In genomic region chr5:112823181-112823580, GRCh38 we compare ENCODE assay signal across 15 cellular contexts. TPM values are rescaled to one million over a fixed set of nuclear protein-coding genes. Genes with fewer than 3 reads are reported as not detected.
DNase-seq lines count a peak whose midpoint lies in the region; TF ChIP-seq lines count a peak whose summit lies in the region.
"Had no signal": no experiment of that assay in that cellular context is flagged by ENCODE, and none has a peak within 500 bp of the region (broad histone marks: within the 10 kb centered on the region; RNA-seq: fewer than 3 reads in every experiment).

No MANE protein-coding gene starts in this region.

- no peak overlapping the region for H4K8ac ChIP-seq in trophoblast cell (ENCODE audit: low read depth, low read length)

- no peak overlapping the region for H3K4me3 ChIP-seq in dorsolateral prefrontal cortex
- no peak overlapping the region for H3K4me3 ChIP-seq in trophoblast cell (ENCODE audit: low read depth, low read length)
- H3K4me3 ChIP-seq in mammary epithelial cell (replicated peaks in 1 of 3; ENCODE audit: insufficient read depth in 1 of 3, low read depth in 2 of 3, low read length in 3 of 3) = no peak overlapping the region
- H3K4me3 ChIP-seq: MG63 had no signal

- H4K91ac ChIP-seq in trophoblast cell (ENCODE audit: low read depth, low read length) = no peak overlapping the region

- in situ Hi-C loops in mammary epithelial cell (cut with MboI; ENCODE audit: low sequenced_read_pairs in 2 of 2) = no loop called here

- no peak overlapping the region for H3K18ac ChIP-seq in trophoblast cell (ENCODE audit: low read length)

- peak overlapping the region in 4 of 7 donors; percentile 22 to 62 (median 35) for H3K27ac Mint-ChIP-seq in CD14-positive monocyte
- peak overlapping the region; percentile 3; the same call in 1 of the 2 replicates for H3K27ac Mint-ChIP-seq in HFFc6

- no peak overlapping the region for H3K4ac ChIP-seq in trophoblast cell (ENCODE audit: low read depth, low read length)

- H2BK5ac ChIP-seq in trophoblast cell (ENCODE audit: low read depth, low read length, poor library complexity) = peak overlapping the region; percentile 49

- peak overlapping the region; percentile 72 for H2BK120ac ChIP-seq in trophoblast cell (ENCODE audit: insufficient read depth, low read length, poor library complexity)

- TF ChIP-seq CTCF in CD14-positive monocyte (IDR thresholded peaks at IDR 0.05) = no peak
- no peak for TF ChIP-seq CTCF in HFFc6 (IDR thresholded peaks at IDR 0.05)
- no peak for TF ChIP-seq CTCF in dorsolateral prefrontal cortex (IDR thresholded peaks at IDR 0.05 in 54 of 56, conservative IDR thresholded peaks at IDR 0.05 in 2 of 56; ENCODE audit: low read depth in 1 of 56, partially characterized antibody in 56 of 56)
- no peak for TF ChIP-seq CTCF in mammary epithelial cell (conservative IDR thresholded peaks at IDR 0.05 in 1 of 2, IDR thresholded peaks at IDR 0.05 in 1 of 2; ENCODE audit: extremely low read depth in 1 of 2, insufficient read depth in 1 of 2, low read depth in 1 of 2, low read length in 2 of 2)

- peak overlapping the region; percentile 54 for H2AK5ac ChIP-seq in trophoblast cell (ENCODE audit: low read length)

- H2AFZ ChIP-seq in trophoblast cell (ENCODE audit: insufficient read depth, low read length, poor library complexity) (no peak overlapping the region), mammary epithelial cell (ENCODE audit: low read depth, low read length) (no peak overlapping the region)

- H3K36me3 ChIP-seq in trophoblast cell (ENCODE audit: control insufficient read depth in 1 of 2, insufficient read depth in 2 of 2, low read length in 2 of 2) (peaks cover 5 to 9% of the 10 kb centered on the region in 2 experiments), mammary epithelial cell (ENCODE audit: insufficient read depth, low read length) (peaks cover 9% of the 10 kb centered on the region)

- H3K27ac ChIP-seq in dorsolateral prefrontal cortex = peak overlapping the region in 41 of 59 donors; percentile 2 to 78 (median 48)
- no peak overlapping the region for H3K27ac ChIP-seq in trophoblast cell (ENCODE audit: low read depth, low read length)
- no peak overlapping the region for H3K27ac ChIP-seq in mammary epithelial cell (ENCODE audit: insufficient read depth, low read depth, low read length)
- H3K27ac ChIP-seq: KMS-11 had no signal

- H2BK12ac ChIP-seq in trophoblast cell (ENCODE audit: low read length) = peak overlapping the region; percentile 49

- H3K14ac ChIP-seq in trophoblast cell (ENCODE audit: low read length) = peak overlapping the region; percentile 51

- WGBS in trophoblast cell (ENCODE audit: extremely low coverage, insufficient coverage, insufficient read length) = no CpG with 5 or more reads among the region's 2 CpGs
- 100% methylated on average over 2 of the region's 2 CpGs for WGBS in mammary epithelial cell (ENCODE audit: low coverage, missing lambda C conversion rate)

- H3K79me2 ChIP-seq in trophoblast cell (ENCODE audit: control insufficient read depth, insufficient read depth, low read length, poor library complexity) (peaks cover 2% of the 10 kb centered on the region), mammary epithelial cell (ENCODE audit: insufficient read depth, low read length) (no peaks in the 10 kb centered on the region)

- H3K9me3 Mint-ChIP-seq in CD14-positive monocyte (no peaks in the 10 kb centered on the region), HFFc6 (no peaks in the 10 kb centered on the region)

- H3K27me3 ChIP-seq in dorsolateral prefrontal cortex = no peaks in the 10 kb centered on the region
- no peaks in the 10 kb centered on the region for H3K27me3 ChIP-seq in trophoblast cell (ENCODE audit: insufficient read depth, low read length)
- no peaks in the 10 kb centered on the region for H3K27me3 ChIP-seq in mammary epithelial cell (ENCODE audit: insufficient read depth, low read length)
- H3K27me3 ChIP-seq: BE2C, MG63 had no signal

- H3K9me3 ChIP-seq in trophoblast cell (ENCODE audit: insufficient read depth, low read depth, low read length) (no peaks in the 10 kb centered on the region), mammary epithelial cell (replicated peaks; ENCODE audit: insufficient read depth, low read length) (no peaks in the 10 kb centered on the region)
- H3K9me3 ChIP-seq: BE2C, MG63 had no signal

- H3K4me2 ChIP-seq in trophoblast cell (ENCODE audit: low read length) (no peak overlapping the region), mammary epithelial cell (ENCODE audit: insufficient read depth, low read depth, low read length) (no peak overlapping the region)
- H3K4me2 ChIP-seq: KMS-11 had no signal

- H3K27me3 Mint-ChIP-seq in CD14-positive monocyte (ENCODE audit: low read depth in 3 of 3) (no peaks in the 10 kb centered on the region), HFFc6 (ENCODE audit: insufficient read depth) (no peaks in the 10 kb centered on the region)

- peaks cover 74 to 88% of the 10 kb centered on the region in 2 donors for H3K36me3 Mint-ChIP-seq in CD14-positive monocyte
- H3K36me3 Mint-ChIP-seq in HFFc6 (ENCODE audit: low read depth) = peaks cover 38% of the 10 kb centered on the region

- H3K9ac ChIP-seq in trophoblast cell (ENCODE audit: low read length) (no peak overlapping the region), mammary epithelial cell (ENCODE audit: insufficient read depth, low read length) (no peak overlapping the region)
- H3K9ac ChIP-seq: KMS-11 had no signal

- intact Hi-C loops in CD14-positive monocyte (cut with micrococcal nuclease) = no loop called here
- intact Hi-C loops in dorsolateral prefrontal cortex (cut with DNase I) = no loop called here
- intact Hi-C loops in mammary epithelial cell (cut with micrococcal nuclease) = no loop called here

- BruUV-seq in mammary epithelial cell (replicated peaks; lab: Mats Ljungman, UMichigan) = no TSS peak

- H3K4me3 Mint-ChIP-seq in CD14-positive monocyte (no peak overlapping the region), HFFc6 (no peak overlapping the region)

- H4K12ac ChIP-seq in trophoblast cell (ENCODE audit: low read depth, low read length) = no peak overlapping the region

- no peaks in the 10 kb centered on the region for H3K4me1 Mint-ChIP-seq in CD14-positive monocyte
- peaks cover 7% of the 10 kb centered on the region for H3K4me1 Mint-ChIP-seq in HFFc6 (ENCODE audit: low read depth)

- peaks cover 0 to 3% of the 10 kb centered on the region in 2 experiments for H3K4me1 ChIP-seq in trophoblast cell (ENCODE audit: control insufficient read depth in 1 of 2, insufficient read depth in 2 of 2, low read length in 2 of 2)
- no peaks in the 10 kb centered on the region for H3K4me1 ChIP-seq in mammary epithelial cell (ENCODE audit: insufficient read depth, low read length)
- H3K4me1 ChIP-seq: BE2C had no signal

- CTCF ChIA-PET in mammary epithelial cell (lab: Charles Lee; ENCODE audit: low non-redundant PET) = no interaction called here

- peaks cover 2% of the 10 kb centered on the region for H3K79me1 ChIP-seq in trophoblast cell (ENCODE audit: low read length)

- dilution Hi-C loops in mammary epithelial cell (cut with HindIII; ENCODE audit: low sequenced_read_pairs) = no loop called here

- H4K20me1 ChIP-seq in mammary epithelial cell (ENCODE audit: insufficient read depth, low read length) = no peaks in the 10 kb centered on the region

- DNase-seq in CD14-positive monocyte (ENCODE audit: low spot score) (no peak), HFFc6 (no peak), dorsolateral prefrontal cortex (no peak), trophoblast cell (peak; percentile 9 to 15), SW480 (ENCODE audit: low spot score) (no peak), mammary epithelial cell (no peak), cerebellum (ENCODE audit: low spot score) (no peak)
- DNase-seq: ACHN, BE2C, MG63, NCI-H1105 treated with DMSO at 0.1 percent for 48 hours, NCI-H187, NCI-H446 treated with DMSO at 0.1 percent for 48 hours, NCI-H748 treated with DMSO at 0.1 percent for 48 hours had no signal

- H3K23ac ChIP-seq in trophoblast cell (ENCODE audit: low read length) = no peak overlapping the region

RNA-seq across cellular contexts. Expression of gene SRP19, which starts 37.9 kb away (rescaled TPM):
- polyA plus RNA-seq in CD14-positive monocyte (10 to 100 TPM; 71.9 to 87.4 TPM), mammary epithelial cell (43.7 TPM)
- 10 to 100 TPM; 53.8 to 69.5 (median 58.9) TPM for total RNA-seq in HFFc6 (2021; fragmentation: NEBNext Ultra II Directional; extraction: Animal tissue kit (Norgen Biotek cat#: 25700))
- total RNA-seq in dorsolateral prefrontal cortex (10 to 100 TPM; 17.9 to 55.3 (median 37.1) TPM), mammary epithelial cell (10 to 100 TPM; 31.8 to 57.2 TPM), cerebellum (32.0 TPM)
- 123 and 133 TPM in 2 replicates for polyA plus RNA-seq in trophoblast cell (2013)
- 3.1 TPM for polyA minus RNA-seq in mammary epithelial cell

Comparison
In these comparisons a context has a peak if more than half of its experiments do, and no peak if none do; other contexts are left out.
1. DNase-seq: peak in trophoblast cell (2 of 2); none in CD14-positive monocyte (single experiment), HFFc6 (single experiment), dorsolateral prefrontal cortex (0 of 10), SW480 (single experiment), mammary epithelial cell (single experiment) and cerebellum (single experiment).
2. H3K27ac ChIP-seq: peak in dorsolateral prefrontal cortex (41 of 59); none in trophoblast cell (single experiment) and mammary epithelial cell (single experiment).